Comparison of ENCODE assay signal across 8 cellular contexts in the genomic region with DNA sequence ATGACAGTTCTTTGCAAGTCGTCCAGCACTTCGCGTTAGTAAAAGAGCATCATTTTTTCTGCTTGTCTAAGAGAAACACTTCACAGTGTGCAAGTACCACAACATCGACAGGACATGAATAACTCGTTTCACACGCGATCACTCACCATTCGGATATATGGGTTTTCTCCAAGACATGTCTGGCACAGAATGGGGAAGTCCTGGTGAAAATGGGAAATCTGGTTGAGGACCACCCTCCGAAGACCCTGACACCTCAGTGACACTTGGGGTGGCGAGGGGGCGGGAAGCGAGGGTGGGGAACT. TPM values are rescaled to one million over a fixed set of nuclear protein-coding genes. Genes with fewer than 3 reads are reported as not detected.
DNase-seq lines count a peak whose midpoint lies in the region; ATAC-seq and TF ChIP-seq lines count a peak whose summit lies in the region.

No MANE protein-coding gene starts in this region.

- H2AFZ ChIP-seq in neuron (ENCODE audit: low read depth, low read length): peak overlapping the region; percentile 49

- CTCF ChIA-PET in HEK293T (lab: Yijun Ruan, JAX): interaction anchor here (0.7 to 1.9 kb wide), 7 partner anchors 9 to 250 kb away, joined by 3 to 28 read pairs (median 4); no protein-coding TSS in a partner anchor

- intact Hi-C loops in posterior vena cava (cut with DNase I): no loop called here

- H3K36me3 ChIP-seq in GM06990 (ENCODE audit: control insufficient read depth, insufficient read depth, low read length) (peaks cover 9% of the 10 kb centered on the region), neuron (ENCODE audit: insufficient read depth, low read length) (peaks cover 40% of the 10 kb centered on the region)

- ATAC-seq in HG03139 (IDR thresholded peaks at IDR 0.05; ENCODE audit: unreplicated experiment) (peak; percentile 4), GM21360 (IDR thresholded peaks at IDR 0.05; ENCODE audit: unreplicated experiment) (no peak)

- H3K27me3 ChIP-seq in GM06990 (replicated peaks; ENCODE audit: control insufficient read depth, insufficient read depth, low read length): no peaks in the 10 kb centered on the region
- H3K27me3 ChIP-seq in neuron (ENCODE audit: insufficient read depth, low read length): no peaks in the 10 kb centered on the region

- TF ChIP-seq CTCF in GM06990 (IDR thresholded peaks at IDR 0.05; ENCODE audit: insufficient read depth, low read length, poor library complexity, severe bottlenecking): no peak
- no peak for TF ChIP-seq CTCF in choroid plexus epithelial cell (conservative IDR thresholded peaks at IDR 0.05; ENCODE audit: low read depth, low read length)

- peaks cover 14% of the 10 kb centered on the region for H3K4me1 ChIP-seq in neuron (ENCODE audit: insufficient read depth, low read length)

- H3K9me3 ChIP-seq in neuron (ENCODE audit: low read length): no peaks in the 10 kb centered on the region

- DNase-seq in GM06990 (ENCODE audit: extremely low read depth, insufficient read length): no peak
- DNase-seq in choroid plexus epithelial cell (ENCODE audit: low read depth): no peak
- no peak for DNase-seq in posterior vena cava (ENCODE audit: low spot score)
- no peak for DNase-seq in HEK293T (ENCODE audit: extremely low spot score)
- no peak for DNase-seq in GM03348 (ENCODE audit: low spot score)

- H3K4me3 ChIP-seq in GM06990 (replicated peaks; ENCODE audit: low read depth, low read length): peak overlapping the region; percentile 91
- H3K4me3 ChIP-seq in choroid plexus epithelial cell (ENCODE audit: low read depth, low read length): peak overlapping the region; percentile 100
- H3K4me3 ChIP-seq in neuron (ENCODE audit: low read length): peak overlapping the region; percentile 70

- POLR2A ChIA-PET in HEK293T (lab: Yijun Ruan, JAX): interaction anchor here (0.7 to 2.9 kb wide), 41 partner anchors 9 to 501 kb away, joined by 3 to 43 read pairs (median 7); a partner anchor contains a TSS

TF ChIP-seq in HEK293T, 16 proteins besides CTCF, POLR2A, EP300 and RAD21:
- no peak for TF ChIP-seq TARDBP (IDR thresholded peaks at IDR 0.05)
- TF ChIP-seq ELF4 (IDR thresholded peaks at IDR 0.05): no peak
- no peak for TF ChIP-seq FOXK2 (IDR thresholded peaks at IDR 0.05)
- TF ChIP-seq FOXM1 (IDR thresholded peaks at IDR 0.05; ENCODE audit: borderline replicate concordance): no peak
- no peak for TF ChIP-seq SP1 (IDR thresholded peaks at IDR 0.05)
- TF ChIP-seq CTBP1 (IDR thresholded peaks at IDR 0.05; ENCODE audit: borderline replicate concordance): no peak
- TF ChIP-seq, protein P1, sequence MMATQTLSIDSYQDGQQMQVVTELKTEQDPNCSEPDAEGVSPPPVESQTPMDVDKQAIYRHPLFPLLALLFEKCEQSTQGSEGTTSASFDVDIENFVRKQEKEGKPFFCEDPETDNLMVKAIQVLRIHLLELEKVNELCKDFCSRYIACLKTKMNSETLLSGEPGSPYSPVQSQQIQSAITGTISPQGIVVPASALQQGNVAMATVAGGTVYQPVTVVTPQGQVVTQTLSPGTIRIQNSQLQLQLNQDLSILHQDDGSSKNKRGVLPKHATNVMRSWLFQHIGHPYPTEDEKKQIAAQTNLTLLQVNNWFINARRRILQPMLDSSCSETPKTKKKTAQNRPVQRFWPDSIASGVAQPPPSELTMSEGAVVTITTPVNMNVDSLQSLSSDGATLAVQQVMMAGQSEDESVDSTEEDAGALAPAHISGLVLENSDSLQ (IDR thresholded peaks at IDR 0.05): no peak
- no peak for TF ChIP-seq BHLHE40 (IDR thresholded peaks at IDR 0.05; ENCODE audit: borderline replicate concordance)
- TF ChIP-seq FOXA1 (IDR thresholded peaks at IDR 0.05): no peak
- no peak for TF ChIP-seq L3MBTL2 (conservative IDR thresholded peaks at IDR 0.05)
- TF ChIP-seq HDGF (IDR thresholded peaks at IDR 0.05; ENCODE audit: borderline replicate concordance): no peak
- no peak for TF ChIP-seq SUZ12 (IDR thresholded peaks at IDR 0.05)
- TF ChIP-seq LEF1 (IDR thresholded peaks at IDR 0.05; ENCODE audit: borderline replicate concordance): no peak
- no peak for TF ChIP-seq NFRKB (IDR thresholded peaks at IDR 0.05)
- TF ChIP-seq ARNT (IDR thresholded peaks at IDR 0.05): no peak
- TF ChIP-seq ZNF384 (IDR thresholded peaks at IDR 0.05): no peak

RNA-seq across cellular contexts. Expression of a gene that starts 0.6 kb away (rescaled TPM):
- 10 to 100 TPM; 27.8 to 27.9 TPM for total RNA-seq in posterior vena cava

RNA-seq across cellular contexts. Expression of a gene that starts 39.2 kb away (rescaled TPM):
- total RNA-seq in posterior vena cava: 1 to 10 TPM in 1 of 2 donors, under 1 TPM in 1; 0.57 to 1.3 TPM

RNA-seq across cellular contexts. Expression of a gene that starts 58.6 kb away (rescaled TPM):
- 10 to 100 TPM; 58.7 to 61.6 TPM for total RNA-seq in posterior vena cava

RNA-seq across cellular contexts. Expression of a gene that starts 59.8 kb away (rescaled TPM):
- total RNA-seq in posterior vena cava: 100 to 1,000 TPM; 183 to 218 TPM
